2 cellular contexts compared by ENCODE assay signal in the genomic region with DNA sequence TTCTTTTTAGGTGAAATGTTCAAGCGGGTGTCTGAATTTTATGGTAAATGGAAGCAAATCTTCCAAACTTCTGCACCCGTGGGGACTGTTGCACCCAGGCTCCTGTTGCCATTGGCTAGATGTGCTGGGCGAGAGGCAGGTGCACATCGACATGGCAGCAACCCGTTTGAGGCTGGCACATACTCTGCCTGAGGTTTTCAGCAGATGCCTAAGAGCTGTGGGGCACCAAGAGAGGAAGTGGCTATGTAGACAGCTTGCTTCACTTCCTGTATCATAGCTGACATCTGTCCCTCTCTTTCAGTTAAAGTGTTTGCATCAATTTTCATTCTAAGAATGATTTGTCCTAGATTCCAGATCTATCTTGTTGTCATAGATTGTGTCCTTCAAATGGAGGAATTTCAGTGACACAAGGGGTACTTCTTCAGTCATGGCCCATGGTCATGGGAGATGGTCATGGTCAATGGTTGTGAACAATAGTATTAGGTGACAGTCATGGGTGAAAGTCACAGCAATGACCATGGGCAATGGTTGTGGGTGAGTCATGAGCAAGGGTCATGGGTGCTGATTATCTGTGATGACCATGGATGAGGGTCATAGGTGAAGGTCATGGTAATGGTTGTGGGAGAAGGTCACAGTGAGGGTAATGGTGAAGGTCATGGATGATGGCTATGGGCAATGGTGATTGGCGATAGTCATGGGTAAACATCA.
TF ChIP-seq lines count a peak whose summit lies in the region.

No MANE protein-coding gene starts in this region.

TF ChIP-seq in HepG2, 621 proteins besides CTCF, POLR2A, EP300 and RAD21 (continued from another document):
- TF ChIP-seq BRD4 (CRISPR knock-in tag; IDR thresholded peaks at IDR 0.05), result no peak

TF ChIP-seq in H1, 55 proteins besides CTCF, POLR2A, EP300 and RAD21 (continued from another document):
- TF ChIP-seq KDM4A (IDR thresholded peaks at IDR 0.05; ENCODE audit: low read depth, low read length, severe bottlenecking) (no peak), RNF2 (IDR thresholded peaks at IDR 0.05; ENCODE audit: borderline replicate concordance, low read depth, low read length, missing control alignments, poor library complexity, severe bottlenecking) (no peak), POU5F1 (IDR thresholded peaks at IDR 0.05; ENCODE audit: low read depth, low read length) (no peak), CREB1 (IDR thresholded peaks at IDR 0.05) (no peak), SRF (IDR thresholded peaks at IDR 0.05; ENCODE audit: low read depth, low read length) (no peak), SUZ12 (IDR thresholded peaks at IDR 0.05; ENCODE audit: low read length) (no peak), TCF12 (IDR thresholded peaks at IDR 0.05; ENCODE audit: low read depth, low read length) (no peak), HDAC2 (IDR thresholded peaks at IDR 0.05; ENCODE audit: borderline replicate concordance in 1 of 2, low read depth in 2 of 2, low read length in 2 of 2) (no peak), KDM5A (IDR thresholded peaks at IDR 0.05; ENCODE audit: low read length) (no peak), EGR1 (IDR thresholded peaks at IDR 0.05; ENCODE audit: borderline replicate concordance, low read depth, low read length) (no peak), HDAC6 (IDR thresholded peaks at IDR 0.05; ENCODE audit: low read depth, low read length) (no peak), E2F6 (IDR thresholded peaks at IDR 0.05) (no peak), NRF1 (IDR thresholded peaks at IDR 0.05; ENCODE audit: low read depth, low read length) (no peak), SIX5 (IDR thresholded peaks at IDR 0.05; ENCODE audit: low read depth, low read length) (no peak), ZNF274 (IDR thresholded peaks at IDR 0.05; ENCODE audit: borderline replicate concordance, extremely low read depth, low read length) (no peak)
